13 cellular contexts compared by ENCODE assay signal in the genomic region with DNA sequence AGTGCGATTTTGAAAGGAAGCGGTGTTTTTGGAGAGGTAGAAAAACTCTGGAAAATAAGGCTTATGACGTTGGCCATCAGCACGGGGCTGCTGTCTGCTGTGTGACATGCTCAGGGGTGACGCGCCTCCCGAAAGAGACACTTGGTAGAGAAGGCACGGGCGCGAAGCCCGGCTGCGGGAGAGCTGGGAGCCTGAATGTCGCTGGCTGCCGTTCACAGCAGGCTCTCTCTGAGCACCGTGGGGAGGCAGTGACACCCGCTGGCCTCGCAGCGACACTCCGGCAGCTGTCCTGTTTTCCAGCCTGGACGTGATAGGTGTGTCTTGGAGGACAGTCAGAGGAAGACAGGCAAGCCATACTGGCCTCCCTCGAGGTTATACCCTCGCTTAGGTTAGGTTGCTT.
DNase-seq lines count a peak whose midpoint lies in the region; ATAC-seq and TF ChIP-seq lines count a peak whose summit lies in the region.
"Had no signal": no experiment of that assay in that cellular context is flagged by ENCODE, and none has a peak within 500 bp of the region (broad histone marks: within the 10 kb centered on the region; RNA-seq: fewer than 3 reads in every experiment).

No MANE protein-coding gene starts in this region.

- no peak for TF ChIP-seq CTCF in thyroid gland (IDR thresholded peaks at IDR 0.05)

- no peak overlapping the region for H3K27ac Mint-ChIP-seq in stimulated activated naive CD8-positive, alpha-beta T cell treated with anti-CD3 and anti-CD28 coated beads, Interleukin-15, amount 100 ng/mL, for 72 hours
- H3K27ac Mint-ChIP-seq: activated CD8-positive, alpha-beta T cell treated with anti-CD3 and anti-CD28 coated beads, Interleukin-2, amount 10 ng/mL, durations not matched to agents 7 days and 5 days; immature natural killer cell had no signal

- H3K9me3 ChIP-seq in NT2/D1 (ENCODE audit: insufficient read depth, low read length) (no peaks in the 10 kb centered on the region), thyroid gland (no peaks in the 10 kb centered on the region), HAP-1 (no peaks in the 10 kb centered on the region; the same call in 1 of the 2 replicates)
- H3K9me3 ChIP-seq: psoas muscle had no signal

- 17 to 18% methylated on average over 16 to 18 of the region's 22 CpGs for WGBS in thyroid gland, 2 donors

- no peak for TF ChIP-seq POLR2A in thyroid gland (IDR thresholded peaks at IDR 0.05)

- in situ Hi-C loops in HAP-1 (cut with MboI; ENCODE audit: low sequenced_read_pairs), result no loop called here

- no peaks in the 10 kb centered on the region for H3K4me1 Mint-ChIP-seq in stimulated activated naive CD8-positive, alpha-beta T cell treated with anti-CD3 and anti-CD28 coated beads, Interleukin-15, amount 100 ng/mL, for 72 hours
- H3K4me1 Mint-ChIP-seq: immature natural killer cell had no signal

- no peak overlapping the region for H3K4me3 Mint-ChIP-seq in stimulated activated naive CD8-positive, alpha-beta T cell treated with anti-CD3 and anti-CD28 coated beads, Interleukin-15, amount 100 ng/mL, for 72 hours
- H3K4me3 Mint-ChIP-seq: activated CD8-positive, alpha-beta T cell treated with anti-CD3 and anti-CD28 coated beads, Interleukin-2, amount 10 ng/mL, durations not matched to agents 7 days and 5 days; immature natural killer cell had no signal

- H3K9ac ChIP-seq in NT2/D1 (ENCODE audit: insufficient read length, low read depth), result no peak overlapping the region

- peaks cover 12% of the 10 kb centered on the region for H3K27me3 ChIP-seq in NT2/D1 (ENCODE audit: insufficient read depth, insufficient read length)
- H3K27me3 ChIP-seq in thyroid gland, result no peaks in the 10 kb centered on the region
- H3K27me3 ChIP-seq in HAP-1 (ENCODE audit: low read depth), result no peaks in the 10 kb centered on the region

- H3K27ac ChIP-seq in thyroid gland, result no peak overlapping the region
- H3K27ac ChIP-seq: epithelial cell of prostate, HL-60, psoas muscle had no signal

- peaks cover 8% of the 10 kb centered on the region for H3K27me3 Mint-ChIP-seq in stimulated activated naive CD8-positive, alpha-beta T cell treated with anti-CD3 and anti-CD28 coated beads, Interleukin-15, amount 100 ng/mL, for 72 hours

- H3K4me3 ChIP-seq in NT2/D1 (ENCODE audit: insufficient read length, low read depth), result no peak overlapping the region
- no peak overlapping the region for H3K4me3 ChIP-seq in thyroid gland (replicated peaks in 1 of 3)
- no peak overlapping the region for H3K4me3 ChIP-seq in HAP-1
- H3K4me3 ChIP-seq: psoas muscle had no signal

- no peak for ATAC-seq in stimulated activated naive CD8-positive, alpha-beta T cell treated with anti-CD3 and anti-CD28 coated beads, Interleukin-15, amount 100 ng/mL, for 72 hours
- ATAC-seq in GM21529 (IDR thresholded peaks at IDR 0.05; ENCODE audit: unreplicated experiment), result no peak
- ATAC-seq: activated CD8-positive, alpha-beta T cell treated with anti-CD3 and anti-CD28 coated beads, Interleukin-2, amount 10 ng/mL, durations not matched to agents 7 days and 5 days; psoas muscle had no signal

- intact Hi-C loops in thyroid gland (cut with DNase I), result no loop called here

- no peaks in the 10 kb centered on the region for H3K36me3 ChIP-seq in NT2/D1 (ENCODE audit: insufficient read depth, insufficient read length, low read length)
- no peaks in the 10 kb centered on the region for H3K36me3 ChIP-seq in thyroid gland
- no peaks in the 10 kb centered on the region for H3K36me3 ChIP-seq in HAP-1 (replicated peaks)

- peaks cover 7 to 15% of the 10 kb centered on the region in 2 donors for H3K9me3 Mint-ChIP-seq in stimulated activated naive CD8-positive, alpha-beta T cell treated with anti-CD3 and anti-CD28 coated beads, Interleukin-15, amount 100 ng/mL, for 72 hours

- H3K4me1 ChIP-seq in NT2/D1 (ENCODE audit: insufficient read depth, insufficient read length) (no peaks in the 10 kb centered on the region), thyroid gland (no peaks in the 10 kb centered on the region), HAP-1 (no peaks in the 10 kb centered on the region)
- H3K4me1 ChIP-seq: psoas muscle had no signal

- DNase-seq in NCI-H1417 (lab: John Stamatoyannopoulos, UW), result peak in 2 of 3 experiments; percentile 7 to 71
- no peak for DNase-seq in NCI-H1417 treated with DMSO at 0.1 percent for 48 hours (lab: John Stamatoyannopoulos, UW)
- peak; percentile 65 for DNase-seq in NT2/D1 (ENCODE audit: low read depth, low spot score)
- peak; percentile 61 for DNase-seq in inferior parietal cortex (ENCODE audit: extremely low spot score)
- DNase-seq in thyroid gland, result peak; percentile 1 to 9
- DNase-seq in HAP-1 (ENCODE audit: low spot score in 2 of 2), result no peak
- DNase-seq in stimulated activated naive CD8-positive, alpha-beta T cell treated with anti-CD3 and anti-CD28 coated beads, Interleukin-15, amount 100 ng/mL, for 72 hours, result no peak
- DNase-seq: activated CD8-positive, alpha-beta T cell treated with anti-CD3 and anti-CD28 coated beads, Interleukin-2, amount 10 ng/mL, durations not matched to agents 7 days and 5 days; immature natural killer cell had no signal

Comparison
In these comparisons a context has a peak if more than half of its experiments do, and no peak if none do; other contexts are left out.
1. DNase-seq: peak in NCI-H1417 (2 of 3), NT2/D1 (single experiment), inferior parietal cortex (single experiment) and thyroid gland (2 of 2); none in NCI-H1417 treated with DMSO at 0.1 percent for 48 hours (single experiment), HAP-1 (0 of 2) and stimulated activated naive CD8-positive, alpha-beta T cell treated with anti-CD3 and anti-CD28 coated beads, Interleukin-15, amount 100 ng/mL, for 72 hours (0 of 2).